ENCODE assay signal across 22 cellular contexts in genomic region chr18:58302811-58303210, GRCh38.
DNase-seq lines count a peak whose midpoint lies in the region; ATAC-seq, FAIRE-seq and TF ChIP-seq lines count a peak whose summit lies in the region.
"Had no signal": no experiment of that assay in that cellular context is flagged by ENCODE, and none has a peak within 500 bp of the region (broad histone marks: within the 10 kb centered on the region; RNA-seq: fewer than 3 reads in every experiment).

No MANE protein-coding gene starts in this region.

- H3K4me3 ChIP-seq in gastrocnemius medialis = no peak overlapping the region
- H3K4me3 ChIP-seq: breast epithelium, colonic mucosa, left ventricle myocardium inferior, neural progenitor cell, prostate gland had no signal

- in situ Hi-C loops in gastrocnemius medialis (cut with MboI; ENCODE audit: low sequenced_read_pairs in 4 of 4) = no loop called here

- H3K27me3 ChIP-seq in gastrocnemius medialis = no peaks in the 10 kb centered on the region
- H3K27me3 ChIP-seq: breast epithelium, colonic mucosa, neural progenitor cell had no signal

- no peaks in the 10 kb centered on the region for H3K36me3 ChIP-seq in gastrocnemius medialis
- H3K36me3 ChIP-seq: breast epithelium, colonic mucosa, left ventricle myocardium inferior, neural progenitor cell, prostate gland had no signal

- peak; percentile 27 for DNase-seq in activated CD4-positive, alpha-beta memory T cell treated with anti-CD3 and anti-CD28 coated beads for 36 hours
- no peak for DNase-seq in activated CD4-positive, alpha-beta memory T cell treated with anti-CD3 and anti-CD28 coated beads, Interleukin-2, amount 10 ng/mL, durations not matched to agents 7 days and 5 days
- DNase-seq in GM12891 (ENCODE audit: insufficient read length, low spot score) = no peak
- peak; percentile 16 for DNase-seq in activated naive CD8-positive, alpha-beta T cell treated with anti-CD3 and anti-CD28 coated beads, Interleukin-2, amount 50 U/mL, for 24 hours
- peak in 1 of 2 donors; percentile 43 for DNase-seq in gastrocnemius medialis
- DNase-seq in NCI-H2029 treated with DMSO at 0.1 percent for 48 hours (lab: John Stamatoyannopoulos, UW) = no peak
- DNase-seq in DMS153 treated with DMSO at 0.1 percent for 48 hours (lab: John Stamatoyannopoulos, UW; ENCODE audit: unreplicated experiment) = no peak
- DNase-seq: Caco-2; colonic mucosa; EL; head of caudate nucleus; left ventricle myocardium inferior; NCI-H1417; NCI-H2107; NK-92 treated with Interleukin-12 subunit alpha and Interleukin-12 subunit beta, amount 100 ng/mL, for 24 hours; stimulated activated CD4-positive, alpha-beta T cell treated with anti-CD3 and anti-CD28 coated beads, Interleukin-4, amount 100 ng/mL, for 1 hour had no signal

- no peak for TF ChIP-seq POLR2A in GM12891 (IDR thresholded peaks at IDR 0.05; ENCODE audit: low read depth, low read length)
- no peak for TF ChIP-seq POLR2A in gastrocnemius medialis (IDR thresholded peaks at IDR 0.05)

- FAIRE-seq in GM12891 (lab: Jason Lieb, UNC) = peak; percentile 66
- FAIRE-seq: small intestine had no signal

- peaks cover 32% of the 10 kb centered on the region for H3K4me1 Mint-ChIP-seq in activated CD4-positive, alpha-beta memory T cell treated with anti-CD3 and anti-CD28 coated beads for 36 hours (ENCODE audit: low read depth)
- peaks cover 17% of the 10 kb centered on the region for H3K4me1 Mint-ChIP-seq in activated CD4-positive, alpha-beta memory T cell treated with anti-CD3 and anti-CD28 coated beads, Interleukin-2, amount 10 ng/mL, durations not matched to agents 7 days and 5 days
- H3K4me1 Mint-ChIP-seq in activated naive CD8-positive, alpha-beta T cell treated with anti-CD3 and anti-CD28 coated beads, Interleukin-2, amount 50 U/mL, for 24 hours = peaks cover 52% of the 10 kb centered on the region
- H3K4me1 Mint-ChIP-seq: neural progenitor cell had no signal

- no peak overlapping the region for H3K4me3 Mint-ChIP-seq in activated CD4-positive, alpha-beta memory T cell treated with anti-CD3 and anti-CD28 coated beads for 36 hours
- no peak overlapping the region for H3K4me3 Mint-ChIP-seq in activated CD4-positive, alpha-beta memory T cell treated with anti-CD3 and anti-CD28 coated beads, Interleukin-2, amount 10 ng/mL, durations not matched to agents 7 days and 5 days
- peak overlapping the region; percentile 33 for H3K4me3 Mint-ChIP-seq in activated naive CD8-positive, alpha-beta T cell treated with anti-CD3 and anti-CD28 coated beads, Interleukin-2, amount 50 U/mL, for 24 hours
- H3K4me3 Mint-ChIP-seq: B cell, neural progenitor cell had no signal

- peaks cover 3% of the 10 kb centered on the region for H3K36me3 Mint-ChIP-seq in activated CD4-positive, alpha-beta memory T cell treated with anti-CD3 and anti-CD28 coated beads for 36 hours
- peaks cover 3% of the 10 kb centered on the region for H3K36me3 Mint-ChIP-seq in activated CD4-positive, alpha-beta memory T cell treated with anti-CD3 and anti-CD28 coated beads, Interleukin-2, amount 10 ng/mL, durations not matched to agents 7 days and 5 days (ENCODE audit: low read depth)
- H3K36me3 Mint-ChIP-seq in activated naive CD8-positive, alpha-beta T cell treated with anti-CD3 and anti-CD28 coated beads, Interleukin-2, amount 50 U/mL, for 24 hours (ENCODE audit: low read depth) = peaks cover 2% of the 10 kb centered on the region
- H3K36me3 Mint-ChIP-seq: neural progenitor cell had no signal

- H3K9me3 ChIP-seq in gastrocnemius medialis = peaks cover 0 to 9% (median 0%) of the 10 kb centered on the region in 3 donors
- H3K9me3 ChIP-seq: Caco-2, colonic mucosa, prostate gland had no signal

- ATAC-seq in activated naive CD8-positive, alpha-beta T cell treated with anti-CD3 and anti-CD28 coated beads, Interleukin-2, amount 50 U/mL, for 24 hours = peak; percentile 77
- ATAC-seq in gastrocnemius medialis (peak; percentile 12 to 80), HG03354 (IDR thresholded peaks at IDR 0.05; ENCODE audit: poor library complexity, severe bottlenecking, unreplicated experiment) (no peak)

- peaks cover 3% of the 10 kb centered on the region for H3K27me3 Mint-ChIP-seq in activated CD4-positive, alpha-beta memory T cell treated with anti-CD3 and anti-CD28 coated beads for 36 hours
- H3K27me3 Mint-ChIP-seq in activated CD4-positive, alpha-beta memory T cell treated with anti-CD3 and anti-CD28 coated beads, Interleukin-2, amount 10 ng/mL, durations not matched to agents 7 days and 5 days = peaks cover 22% of the 10 kb centered on the region
- peaks cover 2% of the 10 kb centered on the region for H3K27me3 Mint-ChIP-seq in activated naive CD8-positive, alpha-beta T cell treated with anti-CD3 and anti-CD28 coated beads, Interleukin-2, amount 50 U/mL, for 24 hours
- H3K27me3 Mint-ChIP-seq: B cell had no signal

- peaks cover 7% of the 10 kb centered on the region for H3K9me3 Mint-ChIP-seq in activated CD4-positive, alpha-beta memory T cell treated with anti-CD3 and anti-CD28 coated beads for 36 hours
- peaks cover 6% of the 10 kb centered on the region for H3K9me3 Mint-ChIP-seq in activated CD4-positive, alpha-beta memory T cell treated with anti-CD3 and anti-CD28 coated beads, Interleukin-2, amount 10 ng/mL, durations not matched to agents 7 days and 5 days
- peaks cover 9% of the 10 kb centered on the region for H3K9me3 Mint-ChIP-seq in activated naive CD8-positive, alpha-beta T cell treated with anti-CD3 and anti-CD28 coated beads, Interleukin-2, amount 50 U/mL, for 24 hours

- CTCF ChIA-PET in activated CD4-positive, alpha-beta memory T cell treated with anti-CD3 and anti-CD28 coated beads for 36 hours (lab: Charles Lee) = interaction anchor here (1.1 kb wide), 2 partner anchors 11 to 461 kb away, joined by 3 to 4 read pairs; no protein-coding TSS in a partner anchor
- CTCF ChIA-PET in activated CD4-positive, alpha-beta memory T cell treated with anti-CD3 and anti-CD28 coated beads, Interleukin-2, amount 10 ng/mL, durations not matched to agents 7 days and 5 days (lab: Charles Lee) = interaction anchor here (3.1 kb wide), 1 partner anchor 19 kb away, joined by 10 read pairs; no protein-coding TSS in a partner anchor

- no peak for TF ChIP-seq CTCF in gastrocnemius medialis (IDR thresholded peaks at IDR 0.05 in 4 of 5, conservative IDR thresholded peaks at IDR 0.05 in 1 of 5)

- intact Hi-C loops in activated CD4-positive, alpha-beta memory T cell treated with anti-CD3 and anti-CD28 coated beads for 36 hours (cut with micrococcal nuclease) = loop anchor here (2.0 kb wide), 1 partner anchor 20 kb away; no protein-coding TSS in a partner anchor
- intact Hi-C loops in gastrocnemius medialis (cut with DNase I; ENCODE audit: low total_unique reads) = no loop called here

- peak overlapping the region in 3 of 4 donors; percentile 14 to 82 (median 50) for H3K27ac ChIP-seq in gastrocnemius medialis
- H3K27ac ChIP-seq: breast epithelium, colonic mucosa, left ventricle myocardium inferior, neural progenitor cell, prostate gland had no signal

- POLR2A ChIA-PET in activated CD4-positive, alpha-beta memory T cell treated with anti-CD3 and anti-CD28 coated beads for 36 hours (lab: Charles Lee) = interaction anchor here (0.9 kb wide), 1 partner anchor 19 kb away, joined by 3 read pairs; no protein-coding TSS in a partner anchor
- POLR2A ChIA-PET in activated CD4-positive, alpha-beta memory T cell treated with anti-CD3 and anti-CD28 coated beads, Interleukin-2, amount 10 ng/mL, durations not matched to agents 7 days and 5 days (lab: Charles Lee) = no interaction called here

- H3K27ac Mint-ChIP-seq in activated CD4-positive, alpha-beta memory T cell treated with anti-CD3 and anti-CD28 coated beads for 36 hours = no peak overlapping the region
- H3K27ac Mint-ChIP-seq in activated CD4-positive, alpha-beta memory T cell treated with anti-CD3 and anti-CD28 coated beads, Interleukin-2, amount 10 ng/mL, durations not matched to agents 7 days and 5 days = no peak overlapping the region
- peak overlapping the region; percentile 88 for H3K27ac Mint-ChIP-seq in activated naive CD8-positive, alpha-beta T cell treated with anti-CD3 and anti-CD28 coated beads, Interleukin-2, amount 50 U/mL, for 24 hours
- H3K27ac Mint-ChIP-seq: B cell, neural progenitor cell had no signal

- peaks cover 72 to 82% of the 10 kb centered on the region in 2 donors for H3K4me1 ChIP-seq in gastrocnemius medialis
- H3K4me1 ChIP-seq: breast epithelium, Caco-2, colonic mucosa, neural progenitor cell had no signal

TF ChIP-seq in GM12891, 5 proteins besides CTCF, POLR2A, EP300 and RAD21:
- TF ChIP-seq TAF1 (IDR thresholded peaks at IDR 0.05; ENCODE audit: low read depth, low read length) (no peak), POLR2AphosphoS5 (IDR thresholded peaks at IDR 0.05; ENCODE audit: low read depth, low read length) (no peak), PAX5 (IDR thresholded peaks at IDR 0.05; ENCODE audit: insufficient read depth, low read length, severe bottlenecking) (no peak), SPI1 (IDR thresholded peaks at IDR 0.05; ENCODE audit: low read depth, low read length) (no peak), POU2F2 (IDR thresholded peaks at IDR 0.05; ENCODE audit: low read depth, low read length) (no peak)

Comparison
In these comparisons a context has a peak if more than half of its experiments do, and no peak if none do; other contexts are left out.
1. DNase-seq: peak in activated CD4-positive, alpha-beta memory T cell treated with anti-CD3 and anti-CD28 coated beads for 36 hours (single experiment) and activated naive CD8-positive, alpha-beta T cell treated with anti-CD3 and anti-CD28 coated beads, Interleukin-2, amount 50 U/mL, for 24 hours (single experiment); none in activated CD4-positive, alpha-beta memory T cell treated with anti-CD3 and anti-CD28 coated beads, Interleukin-2, amount 10 ng/mL, durations not matched to agents 7 days and 5 days (single experiment), GM12891 (single experiment), NCI-H2029 treated with DMSO at 0.1 percent for 48 hours (single experiment) and DMS153 treated with DMSO at 0.1 percent for 48 hours (single experiment).